Comparison of ENCODE assay signal across 9 cellular contexts in genomic region chr10:110395350-110396283, GRCh38.
DNase-seq lines count a peak whose midpoint lies in the region; ATAC-seq and TF ChIP-seq lines count a peak whose summit lies in the region.
"Had no signal": no experiment of that assay in that cellular context is flagged by ENCODE, and none has a peak within 500 bp of the region (broad histone marks: within the 10 kb centered on the region; RNA-seq: fewer than 3 reads in every experiment).

No MANE protein-coding gene starts in this region.

- H3K27me3 ChIP-seq in fibroblast of lung (ENCODE audit: control insufficient read depth, insufficient read depth, low read length) (no peaks in the 10 kb centered on the region), dorsolateral prefrontal cortex (peaks cover 0 to 23% (median 0%) of the 10 kb centered on the region in 45 donors)
- H3K27me3 ChIP-seq: BLaER1 had no signal

- H3K4me3 ChIP-seq in fibroblast of lung (replicated peaks in 1 of 4; ENCODE audit: control extremely low read depth in 1 of 4, insufficient read depth in 1 of 4, low read depth in 3 of 4, low read length in 4 of 4) (no peak overlapping the region), dorsolateral prefrontal cortex (no peak overlapping the region)
- H3K4me3 ChIP-seq: BLaER1 had no signal

- H4K20me1 ChIP-seq in fibroblast of lung (ENCODE audit: control insufficient read depth, extremely low read depth, insufficient read depth, low read length) = no peaks in the 10 kb centered on the region
- H4K20me1 ChIP-seq: BLaER1 had no signal

- H3K36me3 ChIP-seq in fibroblast of lung (ENCODE audit: control insufficient read depth, insufficient read depth, low read length) = no peaks in the 10 kb centered on the region
- H3K36me3 ChIP-seq: BLaER1 had no signal

- no peak overlapping the region for H2AFZ ChIP-seq in fibroblast of lung (ENCODE audit: low read length)

- POLR2A ChIA-PET in RWPE1 (lab: Yijun Ruan, JAX; ENCODE audit: low non-redundant PET) = no interaction called here

- peaks cover 33% of the 10 kb centered on the region for H3K4me1 ChIP-seq in fibroblast of lung (ENCODE audit: control insufficient read depth, extremely low read depth, insufficient read depth, low read length)
- H3K4me1 ChIP-seq: BLaER1 had no signal

- H3K79me2 ChIP-seq in fibroblast of lung (ENCODE audit: control insufficient read depth, insufficient read depth, low read length) = no peaks in the 10 kb centered on the region

- intact Hi-C loops in dorsolateral prefrontal cortex (cut with DNase I) = no loop called here

- CTCF ChIA-PET in RWPE1 (lab: Yijun Ruan, JAX) = no interaction called here

- TF ChIP-seq CTCF in RWPE1 (conservative IDR thresholded peaks at IDR 0.05; ENCODE audit: low read depth) = no peak
- no peak for TF ChIP-seq CTCF in fibroblast of lung (conservative IDR thresholded peaks at IDR 0.05 in 1 of 2, IDR thresholded peaks at IDR 0.05 in 1 of 2; ENCODE audit: low read depth in 1 of 2, low read length in 2 of 2)
- no peak for TF ChIP-seq CTCF in dorsolateral prefrontal cortex (IDR thresholded peaks at IDR 0.05 in 54 of 56, conservative IDR thresholded peaks at IDR 0.05 in 2 of 56; ENCODE audit: low read depth in 1 of 56, partially characterized antibody in 56 of 56)

- H3K4me2 ChIP-seq in fibroblast of lung (ENCODE audit: extremely low read depth, insufficient read depth, low read length) = no peak overlapping the region
- H3K4me2 ChIP-seq: BLaER1 had no signal

- peak; percentile 52 for DNase-seq in activated CD4-positive, alpha-beta T cell treated with anti-CD3 and anti-CD28 coated beads for 48 hours
- no peak for DNase-seq in activated CD4-positive, alpha-beta T cell treated with anti-CD3 and anti-CD28 coated beads for 1 hour
- DNase-seq in RWPE1 (ENCODE audit: low spot score) (no peak), fibroblast of lung (ENCODE audit: low read depth in 2 of 2) (peak; percentile 97 to 98), smooth muscle cell of the brain vasculature (ENCODE audit: low read depth, low spot score) (peak; percentile 86), dorsolateral prefrontal cortex (no peak), NCI-H146 treated with DMSO at 0.1 percent for 48 hours (lab: John Stamatoyannopoulos, UW; ENCODE audit: unreplicated experiment) (no peak)

- no peak overlapping the region for H3K9ac ChIP-seq in fibroblast of lung (ENCODE audit: insufficient read depth, low read length)
- H3K9ac ChIP-seq: BLaER1 had no signal

- ATAC-seq in HG02759 (IDR thresholded peaks at IDR 0.05; ENCODE audit: unreplicated experiment) = peak; percentile 92

- H3K9me3 ChIP-seq in fibroblast of lung (ENCODE audit: control insufficient read depth, insufficient read depth, low read depth, low read length) = no peaks in the 10 kb centered on the region
- H3K9me3 ChIP-seq: BLaER1 had no signal

- H3K27ac ChIP-seq in RWPE1 = peak overlapping the region; percentile 47
- peak overlapping the region; percentile 57 for H3K27ac ChIP-seq in fibroblast of lung (ENCODE audit: insufficient read depth, low read length)
- H3K27ac ChIP-seq in dorsolateral prefrontal cortex = peak overlapping the region in 1 of 59 donors; percentile 30
- H3K27ac ChIP-seq: BLaER1 had no signal

Comparison
In these comparisons a context has a peak if more than half of its experiments do, and no peak if none do; other contexts are left out.
1. DNase-seq: peak in activated CD4-positive, alpha-beta T cell treated with anti-CD3 and anti-CD28 coated beads for 48 hours (single experiment), fibroblast of lung (2 of 2) and smooth muscle cell of the brain vasculature (single experiment); none in activated CD4-positive, alpha-beta T cell treated with anti-CD3 and anti-CD28 coated beads for 1 hour (single experiment), RWPE1 (single experiment), dorsolateral prefrontal cortex (0 of 10) and NCI-H146 treated with DMSO at 0.1 percent for 48 hours (single experiment).